ENCODE assay signal across 8 cellular contexts in the genomic region with DNA sequence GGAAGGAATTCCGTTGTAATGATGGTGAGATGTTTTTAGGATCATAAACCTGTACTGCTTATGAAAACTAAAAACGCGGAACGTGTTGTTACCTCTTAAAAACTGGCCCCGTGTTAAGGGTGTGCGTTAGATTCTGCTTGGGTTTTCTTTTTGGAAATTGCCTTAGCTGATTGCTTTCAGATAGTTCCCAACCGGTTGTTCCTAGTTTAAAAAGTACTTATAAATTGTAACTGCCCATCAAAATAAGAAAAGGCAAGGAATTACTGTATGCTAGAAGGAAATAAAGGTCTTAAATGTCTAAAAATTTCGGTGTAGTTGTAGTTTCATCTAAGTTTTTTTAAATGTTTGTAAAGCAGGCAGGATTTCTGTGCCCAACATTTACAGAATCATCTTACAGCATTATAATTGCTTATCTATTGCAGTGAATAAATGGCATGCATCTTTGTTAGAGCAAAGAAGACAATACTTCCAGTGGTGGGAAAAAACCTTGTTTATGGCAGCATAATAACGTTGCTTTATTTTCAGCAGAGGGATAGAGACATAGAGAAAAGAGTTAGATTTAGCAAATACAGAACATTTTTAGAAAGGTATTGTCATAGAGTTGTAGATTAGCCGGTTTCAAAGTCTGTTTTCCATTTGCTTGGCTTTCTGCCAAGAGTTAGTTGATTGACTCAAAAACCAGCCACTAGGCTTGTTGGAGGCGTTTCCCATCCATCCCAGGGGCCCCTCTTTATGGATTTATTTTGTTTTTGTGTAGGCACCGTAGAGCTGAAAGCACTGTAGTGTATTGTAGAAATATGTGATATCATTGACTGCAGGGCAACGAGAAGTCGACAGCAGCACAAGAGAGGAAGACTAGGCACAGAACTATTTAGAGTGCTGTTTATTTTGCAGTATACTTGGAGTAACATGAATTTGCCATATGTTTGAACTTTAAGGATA. TPM values are rescaled to one million over a fixed set of nuclear protein-coding genes. Genes with fewer than 3 reads are reported as not detected.
DNase-seq lines count a peak whose midpoint lies in the region; ATAC-seq lines count a peak whose summit lies in the region.

No MANE protein-coding gene starts in this region.

- no peak overlapping the region for H2AFZ ChIP-seq in Karpas-422 (ENCODE audit: low read length)

- H3K4me3 ChIP-seq in Karpas-422 (ENCODE audit: low read length) (peak overlapping the region; percentile 90), right cardiac atrium (ENCODE audit: low read length) (peak overlapping the region; percentile 95)

- H3K27ac ChIP-seq in Karpas-422 (ENCODE audit: low read length) (peak overlapping the region; percentile 42), right cardiac atrium (ENCODE audit: low read length) (no peak overlapping the region)

- H3K9ac ChIP-seq in Karpas-422 (ENCODE audit: low read length): peak overlapping the region; percentile 77

- DNase-seq in DMS53 (lab: John Stamatoyannopoulos, UW) (peak; percentile 68), Karpas-422 (peak; percentile 85), RKO (ENCODE audit: low spot score) (peak; percentile 89), anterior cingulate cortex (lab: John Stamatoyannopoulos, UW) (peak in 41 of 58 donors; percentile 1 to 81 (median 26)), right cardiac atrium (peak in 1 of 3 donors; percentile 49), pons (ENCODE audit: low spot score) (peak; percentile 92)

- H3K4me2 ChIP-seq in Karpas-422 (ENCODE audit: low read depth, low read length, poor library complexity, severe bottlenecking): peak overlapping the region; percentile 93

- H3K79me2 ChIP-seq in Karpas-422 (ENCODE audit: low read length): peaks cover 66% of the 10 kb centered on the region

- H3K27me3 ChIP-seq in Karpas-422 (ENCODE audit: low read length) (no peaks in the 10 kb centered on the region), right cardiac atrium (ENCODE audit: control insufficient read depth, insufficient read depth) (no peaks in the 10 kb centered on the region)

- H3K9me2 ChIP-seq in Karpas-422 (replicated peaks; ENCODE audit: insufficient read depth, low read length): no peaks in the 10 kb centered on the region

- H4K20me1 ChIP-seq in Karpas-422 (ENCODE audit: insufficient read depth, low read depth, low read length): peaks cover 6% of the 10 kb centered on the region; the same call in 1 of the 2 replicates

- H3K9me3 ChIP-seq in Karpas-422 (ENCODE audit: low read length) (no peaks in the 10 kb centered on the region), right cardiac atrium (ENCODE audit: control insufficient read depth, low read length) (no peaks in the 10 kb centered on the region)

- intact Hi-C loops in right cardiac atrium (cut with DNase I): loop anchor here in 1 of 4 donors (10.0 kb wide), 1 partner anchor 987 kb away; a partner anchor contains a TSS

- under 1% methylated on average over 14 of the region's 14 CpGs for WGBS in right cardiac atrium

- H3K4me1 ChIP-seq in Karpas-422 (ENCODE audit: low read length) (peaks cover 37% of the 10 kb centered on the region), right cardiac atrium (ENCODE audit: control insufficient read depth, insufficient read depth, low read length) (peaks cover 3% of the 10 kb centered on the region)

- H3K36me3 ChIP-seq in Karpas-422 (ENCODE audit: insufficient read depth, low read length): no peaks in the 10 kb centered on the region

- ATAC-seq in right cardiac atrium (no peak), HG02970 (IDR thresholded peaks at IDR 0.05; ENCODE audit: low FRiP score, unreplicated experiment) (no peak), HG03135 (IDR thresholded peaks at IDR 0.05; ENCODE audit: unreplicated experiment) (no peak)

RNA-seq across cellular contexts. Expression of a gene that starts 1.7 kb away (rescaled TPM):
- 6.4 and 11.8 TPM in 2 replicates for total RNA-seq in Karpas-422 (2014; rRNA removed; shearing (Covaris generic); ENCODE audit: low replicate concordance)
- total RNA-seq in right cardiac atrium: 1 to 10 TPM; 7.5 to 10.0 (median 8.9) TPM
- 3.3 TPM for polyA plus RNA-seq in right cardiac atrium
